ENCODE assay signal across 8 cellular contexts in genomic region chr17:6556121-6557039, GRCh38. TPM values are rescaled to one million over a fixed set of nuclear protein-coding genes. Genes with fewer than 3 reads are reported as not detected.
A peak's percentile ranks its signal among the peaks of the same experiment; 100 is the strongest.
DNase-seq lines count a peak whose midpoint lies in the region; TF ChIP-seq lines count a peak whose summit lies in the region.

Gene PITPNM3, minus strand, starts transcription at chr17:6556555. Its CDS starts 149 bp downstream, at chr17:6556406.

- DNase-seq in NCI-H1105 treated with DMSO at 0.1 percent for 48 hours (lab: John Stamatoyannopoulos, UW) (peak; percentile 28), NCI-H1105 (lab: John Stamatoyannopoulos, UW) (no peak), adrenal gland (peak in 2 of 7 donors; percentile 20 to 23), spleen (peak; percentile 72), medulla oblongata (ENCODE audit: extremely low spot score) (no peak), hippocampal formation (lab: John Stamatoyannopoulos, UW) (no peak), NCI-H2029 treated with DMSO at 0.1 percent for 48 hours (lab: John Stamatoyannopoulos, UW) (no peak)

- peaks cover 11 to 25% of the 10 kb centered on the region in 2 donors for H3K4me1 ChIP-seq in adrenal gland (replicated peaks in 1 of 2)
- peaks cover 0 to 81% (median 50%) of the 10 kb centered on the region in 6 donors for H3K4me1 ChIP-seq in spleen

- no peaks in the 10 kb centered on the region for H3K36me3 ChIP-seq in adrenal gland (replicated peaks in 1 of 2)
- H3K36me3 ChIP-seq in spleen, result no peaks in the 10 kb centered on the region

- H3K9me3 ChIP-seq in adrenal gland (replicated peaks in 1 of 3), result no peaks in the 10 kb centered on the region
- H3K9me3 ChIP-seq in iPS-18c (ENCODE audit: control insufficient read depth, insufficient read depth, low read length), result no peaks in the 10 kb centered on the region
- no peaks in the 10 kb centered on the region for H3K9me3 ChIP-seq in spleen

- TF ChIP-seq CTCF in adrenal gland (IDR thresholded peaks at IDR 0.05) (no peak), spleen (IDR thresholded peaks at IDR 0.05 in 8 of 11, conservative IDR thresholded peaks at IDR 0.05 in 3 of 11) (no peak)

- TF ChIP-seq POLR2A in adrenal gland (IDR thresholded peaks at IDR 0.05) (no peak), spleen (IDR thresholded peaks at IDR 0.05) (no peak)

- peak within 1 kb of the TSS in 1 of 5 donors; percentile 22 for H3K27ac ChIP-seq in adrenal gland
- peak within 1 kb of the TSS; percentile 72 to 90 (median 84) for H3K27ac ChIP-seq in spleen

- 2 to 8% (median 3%) methylated on average over 11 to 117 of the region's 122 CpGs for WGBS in adrenal gland, 4 donors
- 2 to 10% (median 3%) methylated on average over 19 to 122 of the region's 122 CpGs for WGBS in spleen, 5 donors

- intact Hi-C loops in adrenal gland (cut with DNase I), result loop anchor here in 1 of 2 donors (10.0 kb wide), 1 partner anchor 82 kb away; no protein-coding TSS in a partner anchor
- intact Hi-C loops in spleen (cut with DNase I; ENCODE audit: low total_unique reads), result loop anchor here (5.0 kb wide), 1 partner anchor 84 kb away; no protein-coding TSS in a partner anchor

- H3K27me3 ChIP-seq in adrenal gland (no peaks in the 10 kb centered on the region), spleen (replicated peaks in 1 of 7) (peaks cover 0 to 51% (median 18%) of the 10 kb centered on the region in 7 donors)

- H3K4me3 ChIP-seq in adrenal gland (peak within 1 kb of the TSS in 3 of 4 donors; percentile 16 to 53 (median 32)), iPS-18c (ENCODE audit: insufficient read depth, low read depth, low read length) (peak within 1 kb of the TSS; percentile 65), spleen (peak within 1 kb of the TSS; percentile 51 to 82 (median 61))

RNA-seq across cellular contexts. Expression of gene PITPNM3, which starts in this region (rescaled TPM):
- 1 to 10 TPM; 1.4 to 9.8 (median 7.3) TPM for total RNA-seq in adrenal gland
- 1 to 10 TPM; 1.1 to 9.3 (median 2.8) TPM for polyA plus RNA-seq in adrenal gland
- total RNA-seq in spleen, result 100 to 1,000 TPM in 6 of 7 donors, 10 to 100 TPM in 1; 51.9 to 215 (median 140) TPM
- 10 to 100 TPM in 1 of 3 donors, 1 to 10 TPM in 2; 5.4 to 63.3 (median 9.1) TPM for polyA plus RNA-seq in spleen

Comparison
In these comparisons a context has a peak if more than half of its experiments do, and no peak if none do; other contexts are left out.
1. RNA of gene PITPNM3 (total RNA-seq): 51.9 to 215 TPM in spleen; 1.4 to 9.8 TPM in adrenal gland; every median in the first group is over 4 times any median in the second.
2. DNase-seq: peak in NCI-H1105 treated with DMSO at 0.1 percent for 48 hours (single experiment) and spleen (single experiment); none in NCI-H1105 (single experiment), medulla oblongata (single experiment), hippocampal formation (0 of 2) and NCI-H2029 treated with DMSO at 0.1 percent for 48 hours (single experiment).
3. Peak in every context shown above with its lines, with median percentiles within 50 percentile points of each other: H3K4me3 ChIP-seq.